ENCODE assay signal across 21 cellular contexts in the genomic region with DNA sequence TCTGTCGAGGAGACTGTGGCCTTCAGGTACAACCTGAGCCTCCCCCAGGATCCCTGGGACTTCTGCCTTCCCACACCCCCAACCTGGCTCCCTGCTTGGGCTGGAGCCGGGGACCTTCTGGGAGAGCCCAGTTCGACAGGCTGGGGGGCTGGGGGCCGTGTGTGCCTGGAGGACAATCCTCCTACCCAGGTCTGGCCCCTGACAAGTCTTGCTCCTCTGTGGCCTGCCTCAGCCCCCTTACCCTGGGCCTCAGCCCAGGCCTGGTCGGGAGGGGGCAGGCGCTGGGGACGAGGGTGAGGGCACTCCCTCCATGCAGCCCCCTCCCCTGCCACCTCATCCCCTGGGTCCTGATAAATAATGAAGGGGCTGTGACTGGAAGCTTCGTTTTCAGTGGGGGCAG. TPM values are rescaled to one million over a fixed set of nuclear protein-coding genes. Genes with fewer than 3 reads are reported as not detected.
DNase-seq lines count a peak whose midpoint lies in the region; ATAC-seq and TF ChIP-seq lines count a peak whose summit lies in the region.
"Had no signal": no experiment of that assay in that cellular context is flagged by ENCODE, and none has a peak within 500 bp of the region (broad histone marks: within the 10 kb centered on the region; RNA-seq: fewer than 3 reads in every experiment).

No MANE protein-coding gene starts in this region.

- no peak for TF ChIP-seq POLR2A in vagina (IDR thresholded peaks at IDR 0.05)

- ATAC-seq in heart right ventricle (no peak), left cardiac atrium (no peak)
- ATAC-seq: mucosa of descending colon; right lobe of liver; stimulated activated naive B cell treated with anti-CD40 and anti-IgM and Interleukin-4, amounts not matched to agents 10 μg/mL and 1 μg/mL and 100 μg/mL, for 72 hours had no signal

- H3K79me2 ChIP-seq in MM.1S (ENCODE audit: low read length) = no peaks in the 10 kb centered on the region

- DNase-seq in heart right ventricle = no peak
- DNase-seq in left cardiac atrium = no peak
- DNase-seq in glutamatergic neuron = no peak
- no peak for DNase-seq in progenitor cell of endocrine pancreas (ENCODE audit: low spot score, unreplicated experiment)
- no peak for DNase-seq in vagina (ENCODE audit: extremely low spot score in 2 of 2)
- DNase-seq in NCI-H526 treated with DMSO at 0.1 percent for 48 hours (lab: John Stamatoyannopoulos, UW) = no peak
- no peak for DNase-seq in MM.1S
- no peak for DNase-seq in activated naive CD4-positive, alpha-beta T cell treated with anti-CD3 and anti-CD28 coated beads, Interleukin-2, amount 10 ng/mL, durations not matched to agents 7 days and 5 days
- DNase-seq: ACHN; activated CD4-positive, alpha-beta T cell treated with anti-CD3 and anti-CD28 coated beads, Interleukin-2, amount 50 U/mL, for 1 hour; activated T-cell treated with anti-CD3 and anti-CD28 coated beads, Interleukin-2, amount 50 U/mL, for 48 hours; effector CD4-positive, alpha-beta T cell; foreskin fibroblast; GDM1; Karpas-422; NCI-H187 treated with DMSO at 0.1 percent for 48 hours; NCI-H748 treated with DMSO at 0.1 percent for 48 hours; stimulated activated naive B cell treated with anti-CD40 and anti-IgM and Interleukin-4, amounts not matched to agents 10 μg/mL and 1 μg/mL and 100 μg/mL, for 72 hours had no signal

- H3K9me3 Mint-ChIP-seq in glutamatergic neuron (ENCODE audit: unreplicated experiment) (peaks cover 26% of the 10 kb centered on the region), progenitor cell of endocrine pancreas (ENCODE audit: low read depth) (no peaks in the 10 kb centered on the region)
- H3K9me3 Mint-ChIP-seq in activated naive CD4-positive, alpha-beta T cell treated with anti-CD3 and anti-CD28 coated beads, Interleukin-2, amount 10 ng/mL, durations not matched to agents 7 days and 5 days = no peaks in the 10 kb centered on the region
- H3K9me3 Mint-ChIP-seq: stimulated activated naive B cell treated with anti-CD40 and anti-IgM and Interleukin-4, amounts not matched to agents 10 μg/mL and 1 μg/mL and 100 μg/mL, for 72 hours; T-helper 2 cell treated with Interferon-gamma antibody and Interleukin-4, amounts not matched to agents 5 μg/mL and 100 μg/mL, for 36 hours had no signal

- H3K4me1 Mint-ChIP-seq in glutamatergic neuron (ENCODE audit: low read depth, unreplicated experiment) (peaks cover 37% of the 10 kb centered on the region), progenitor cell of endocrine pancreas (ENCODE audit: low read depth) (peaks cover 45% of the 10 kb centered on the region)
- peaks cover 9% of the 10 kb centered on the region for H3K4me1 Mint-ChIP-seq in activated naive CD4-positive, alpha-beta T cell treated with anti-CD3 and anti-CD28 coated beads, Interleukin-2, amount 10 ng/mL, durations not matched to agents 7 days and 5 days

- CTCF ChIA-PET in activated naive CD4-positive, alpha-beta T cell treated with anti-CD3 and anti-CD28 coated beads, Interleukin-2, amount 10 ng/mL, durations not matched to agents 7 days and 5 days (lab: Charles Lee) = interaction anchor here (1.0 kb wide), 1 partner anchor 95 kb away, joined by 3 read pairs; no protein-coding TSS in a partner anchor

- no peaks in the 10 kb centered on the region for H4K20me1 ChIP-seq in MM.1S (ENCODE audit: insufficient read depth, low read length)

- H3K36me3 ChIP-seq in heart right ventricle = no peaks in the 10 kb centered on the region
- H3K36me3 ChIP-seq in vagina = no peaks in the 10 kb centered on the region
- no peaks in the 10 kb centered on the region for H3K36me3 ChIP-seq in MM.1S (replicated peaks; ENCODE audit: insufficient read depth, low read length)
- H3K36me3 ChIP-seq: right lobe of liver had no signal

- no peaks in the 10 kb centered on the region for H3K9me2 ChIP-seq in MM.1S (replicated peaks; ENCODE audit: insufficient read depth, low read length)

- no peaks in the 10 kb centered on the region for H3K36me3 Mint-ChIP-seq in glutamatergic neuron (ENCODE audit: unreplicated experiment)
- no peaks in the 10 kb centered on the region for H3K36me3 Mint-ChIP-seq in progenitor cell of endocrine pancreas (ENCODE audit: insufficient read depth)
- no peaks in the 10 kb centered on the region for H3K36me3 Mint-ChIP-seq in activated naive CD4-positive, alpha-beta T cell treated with anti-CD3 and anti-CD28 coated beads, Interleukin-2, amount 10 ng/mL, durations not matched to agents 7 days and 5 days
- H3K36me3 Mint-ChIP-seq: stimulated activated naive B cell treated with anti-CD40 and anti-IgM and Interleukin-4, amounts not matched to agents 10 μg/mL and 1 μg/mL and 100 μg/mL, for 72 hours had no signal

- 56 to 72% methylated on average over 8 of the region's 8 CpGs for WGBS in heart right ventricle, 2 donors

- H3K4me1 ChIP-seq in heart right ventricle (peaks cover 32 to 74% (median 70%) of the 10 kb centered on the region in 9 donors), vagina (peaks cover 70% of the 10 kb centered on the region), MM.1S (ENCODE audit: low read length) (peaks cover 10% of the 10 kb centered on the region)

- peaks cover 0 to 62% (median 0%) of the 10 kb centered on the region in 7 donors for H3K27me3 ChIP-seq in heart right ventricle
- H3K27me3 ChIP-seq in vagina = no peaks in the 10 kb centered on the region
- peaks cover 88% of the 10 kb centered on the region for H3K27me3 ChIP-seq in MM.1S (replicated peaks; ENCODE audit: insufficient read depth, low read length)
- H3K27me3 ChIP-seq: right lobe of liver had no signal

- no peaks in the 10 kb centered on the region for H3K9me3 ChIP-seq in heart right ventricle
- no peaks in the 10 kb centered on the region for H3K9me3 ChIP-seq in vagina
- no peaks in the 10 kb centered on the region for H3K9me3 ChIP-seq in MM.1S (replicated peaks; ENCODE audit: insufficient read depth, low read length)
- H3K9me3 ChIP-seq: mucosa of descending colon, right lobe of liver had no signal

- H3K4me3 ChIP-seq in heart right ventricle = no peak overlapping the region
- no peak overlapping the region for H3K4me3 ChIP-seq in vagina
- H3K4me3 ChIP-seq in MM.1S (ENCODE audit: low read length) = no peak overlapping the region
- H3K4me3 ChIP-seq: mucosa of descending colon, right lobe of liver had no signal

- peaks cover 27% of the 10 kb centered on the region for H3K27me3 Mint-ChIP-seq in glutamatergic neuron (ENCODE audit: unreplicated experiment)
- H3K27me3 Mint-ChIP-seq in progenitor cell of endocrine pancreas = peaks cover 2% of the 10 kb centered on the region
- peaks cover 95% of the 10 kb centered on the region for H3K27me3 Mint-ChIP-seq in activated naive CD4-positive, alpha-beta T cell treated with anti-CD3 and anti-CD28 coated beads, Interleukin-2, amount 10 ng/mL, durations not matched to agents 7 days and 5 days

- H3K27ac Mint-ChIP-seq in glutamatergic neuron (ENCODE audit: unreplicated experiment) (peak overlapping the region; percentile 79), progenitor cell of endocrine pancreas (no peak overlapping the region)
- H3K27ac Mint-ChIP-seq in activated naive CD4-positive, alpha-beta T cell treated with anti-CD3 and anti-CD28 coated beads, Interleukin-2, amount 10 ng/mL, durations not matched to agents 7 days and 5 days = no peak overlapping the region
- H3K27ac Mint-ChIP-seq: stimulated activated naive B cell treated with anti-CD40 and anti-IgM and Interleukin-4, amounts not matched to agents 10 μg/mL and 1 μg/mL and 100 μg/mL, for 72 hours; T-helper 2 cell treated with Interferon-gamma antibody and Interleukin-4, amounts not matched to agents 5 μg/mL and 100 μg/mL, for 36 hours had no signal

- TF ChIP-seq CTCF in heart right ventricle (IDR thresholded peaks at IDR 0.05) = no peak
- TF ChIP-seq CTCF in glutamatergic neuron (IDR thresholded peaks at IDR 0.05; ENCODE audit: partially characterized antibody, unreplicated experiment) = no peak
- no peak for TF ChIP-seq CTCF in progenitor cell of endocrine pancreas (IDR thresholded peaks at IDR 0.05; ENCODE audit: unreplicated experiment)
- TF ChIP-seq CTCF in vagina (IDR thresholded peaks at IDR 0.05) = no peak
- TF ChIP-seq CTCF in MM.1S (IDR thresholded peaks at IDR 0.05; ENCODE audit: low read length) = no peak

- H3K4me3 Mint-ChIP-seq in glutamatergic neuron (ENCODE audit: unreplicated experiment) (peak overlapping the region; percentile 85), progenitor cell of endocrine pancreas (ENCODE audit: low read depth) (peak overlapping the region; percentile 21)
- no peak overlapping the region for H3K4me3 Mint-ChIP-seq in activated naive CD4-positive, alpha-beta T cell treated with anti-CD3 and anti-CD28 coated beads, Interleukin-2, amount 10 ng/mL, durations not matched to agents 7 days and 5 days
- H3K4me3 Mint-ChIP-seq: stimulated activated naive B cell treated with anti-CD40 and anti-IgM and Interleukin-4, amounts not matched to agents 10 μg/mL and 1 μg/mL and 100 μg/mL, for 72 hours; T-helper 2 cell treated with Interferon-gamma antibody and Interleukin-4, amounts not matched to agents 5 μg/mL and 100 μg/mL, for 36 hours had no signal

- H2AFZ ChIP-seq in MM.1S (ENCODE audit: low read length) = no peak overlapping the region

- no peak overlapping the region for H3K9ac ChIP-seq in MM.1S (ENCODE audit: low read length)

- H3F3A ChIP-seq in MM.1S (ENCODE audit: insufficient read depth, low read length) = peaks cover 3% of the 10 kb centered on the region; the same call in 1 of the 2 replicates

- no peak overlapping the region for H3K4me2 ChIP-seq in MM.1S (ENCODE audit: low read depth, low read length)

- H3K27ac ChIP-seq in heart right ventricle = peak overlapping the region in 8 of 10 donors; percentile 30 to 99 (median 97)
- peak overlapping the region; percentile 89 for H3K27ac ChIP-seq in vagina
- H3K27ac ChIP-seq in MM.1S (ENCODE audit: low read length) = no peak overlapping the region
- H3K27ac ChIP-seq: right lobe of liver had no signal

- intact Hi-C loops in heart right ventricle (cut with DNase I) (loop anchor here in 5 of 10 donors (5.0 to 10.0 kb wide), 5 partner anchors 83 to 135 kb away; partner anchors contain the start of gene SLC38A10 (in 1 of the 5)), left cardiac atrium (cut with DNase I) (loop anchor here in 1 of 2 donors (5.0 to 10.0 kb wide), 2 partner anchors 98 to 135 kb away; no protein-coding TSS in a partner anchor), vagina (cut with DNase I) (no loop called here)

RNA-seq across cellular contexts. Expression of gene BAHCC1, which starts 5.2 kb away (rescaled TPM):
- total RNA-seq in heart right ventricle (10 to 100 TPM in 2 of 10 donors, 1 to 10 TPM in 8; 6.3 to 11.1 (median 9.2) TPM), left cardiac atrium (1 to 10 TPM; 8.3 to 9.9 TPM), glutamatergic neuron (ENCODE audit: unreplicated experiment) (111 TPM), progenitor cell of endocrine pancreas (36.9 and 40.5 TPM in 2 replicates), vagina (9.1 TPM)
- 10 to 100 TPM in 1 of 2 donors, 1 to 10 TPM in 1; 4.8 to 13.1 TPM for polyA plus RNA-seq in heart right ventricle
